Comparison of ENCODE assay signal across 21 cellular contexts in genomic region chr10:103932996-103933395, GRCh38. TPM values are rescaled to one million over a fixed set of nuclear protein-coding genes. Genes with fewer than 3 reads are reported as not detected.
A peak's percentile ranks its signal among the peaks of the same experiment; 100 is the strongest.
DNase-seq lines count a peak whose midpoint lies in the region; ATAC-seq, FAIRE-seq and TF ChIP-seq lines count a peak whose summit lies in the region.
"Had no signal": no experiment of that assay in that cellular context is flagged by ENCODE, and none has a peak within 500 bp of the region (broad histone marks: within the 10 kb centered on the region; RNA-seq: fewer than 3 reads in every experiment).

No MANE protein-coding gene starts in this region.

- CTCF ChIA-PET in HepG2 (lab: Yijun Ruan, JAX; ENCODE audit: low intra/inter-chr PET ratio, low total read pairs): no interaction called here

- H3K27me3 ChIP-seq in HepG2 (ENCODE audit: control insufficient read depth in 1 of 2, insufficient read depth in 2 of 2, low read length in 2 of 2): no peaks in the 10 kb centered on the region; a peak in 1 of 5 replicates
- H3K27me3 ChIP-seq in right lobe of liver: no peaks in the 10 kb centered on the region
- H3K27me3 ChIP-seq in upper lobe of right lung: no peaks in the 10 kb centered on the region
- H3K27me3 ChIP-seq: SJSA1 had no signal

- H2AFZ ChIP-seq in HepG2 (ENCODE audit: low read length): no peak overlapping the region

- no peak overlapping the region for H3K9ac ChIP-seq in HepG2 (ENCODE audit: insufficient read depth, low read depth, low read length)

- POLR2A ChIA-PET in HepG2 (lab: Yijun Ruan, JAX): no interaction called here

- no peak for TF ChIP-seq RAD21 in HepG2 (CRISPR knock-in tag; IDR thresholded peaks at IDR 0.05)

- H3K4me3 ChIP-seq in HepG2 (replicated peaks in 1 of 3; ENCODE audit: insufficient read depth in 1 of 3, low read depth in 2 of 3, low read length in 3 of 3): no peak overlapping the region
- no peak overlapping the region for H3K4me3 ChIP-seq in right lobe of liver
- no peak overlapping the region for H3K4me3 ChIP-seq in upper lobe of right lung
- H3K4me3 ChIP-seq: SJSA1 had no signal

- 43% methylated on average over 3 of the region's 3 CpGs for WGBS in HepG2 (ENCODE audit: low lambda C conversion rate)
- 71% methylated on average over 3 of the region's 3 CpGs for WGBS in right lobe of liver (ENCODE audit: insufficient coverage, low coverage, low lambda C conversion rate, missing lambda C conversion rate)

- in situ Hi-C loops in HepG2 (cut with HindIII; ENCODE audit: extremely low pct_ligation_motif_present, low pct_unique_long_range_greater_than_20kb): no loop called here

- TF ChIP-seq EP300 in HepG2 (IDR thresholded peaks at IDR 0.05; ENCODE audit: low read depth in 2 of 2, low read length in 2 of 2) (no peak), HepG2 (CRISPR knock-in tag; IDR thresholded peaks at IDR 0.05; ENCODE audit: borderline replicate concordance) (no peak)

- no peak for TF ChIP-seq POLR2A in HepG2 (IDR thresholded peaks at IDR 0.05; ENCODE audit: insufficient read depth in 1 of 2, low read depth in 2 of 2, low read length in 2 of 2)
- no peak for TF ChIP-seq POLR2A in right lobe of liver (IDR thresholded peaks at IDR 0.05)
- TF ChIP-seq POLR2A in erythroblast (IDR thresholded peaks at IDR 0.05; ENCODE audit: low read length): no peak

- H4K20me1 ChIP-seq in HepG2 (ENCODE audit: insufficient read depth, low read length): no peaks in the 10 kb centered on the region

- intact Hi-C loops in HepG2 (cut with micrococcal nuclease; ENCODE audit: unreplicated experiment) (no loop called here), right lobe of liver (cut with DNase I) (no loop called here), upper lobe of right lung (cut with DNase I) (no loop called here)

- BruUV-seq in HepG2 (replicated peaks; lab: Mats Ljungman, UMichigan): no TSS peak

- H3K9me3 ChIP-seq in HepG2 (ENCODE audit: low read length) (no peaks in the 10 kb centered on the region), right lobe of liver (no peaks in the 10 kb centered on the region), upper lobe of right lung (no peaks in the 10 kb centered on the region)
- H3K9me3 ChIP-seq: SJSA1 had no signal

- DNase-seq in HepG2 (ENCODE audit: low spot score): no peak
- DNase-seq in right lobe of liver: no peak
- peak; percentile 7 for DNase-seq in NCI-H526 treated with DMSO at 0.1 percent for 48 hours (lab: John Stamatoyannopoulos, UW)
- DNase-seq in fibroblast of peridontal ligament (ENCODE audit: extremely low read depth): peak; percentile 40
- no peak for DNase-seq in upper lobe of right lung
- no peak for DNase-seq in RCC 7860 (ENCODE audit: low spot score)
- no peak for DNase-seq in erythroblast (lab: John Stamatoyannopoulos, UW)
- DNase-seq in stimulated activated CD4-positive, alpha-beta T cell treated with anti-CD3 and anti-CD28 coated beads, Interleukin-4, amount 100 ng/mL, for 24 hours: no peak
- DNase-seq: AML-193; Calu3; CD4-positive, CD25-positive, alpha-beta regulatory T cell; GF-D8; GOT3; KBM-7; NCI-H1930; NK-92 treated with Interleukin-12 subunit alpha and Interleukin-12 subunit beta, amount 100 ng/mL, for 24 hours; OCI-M1; SW 1271 had no signal

- TF ChIP-seq CTCF in HepG2 (CRISPR knock-in tag; IDR thresholded peaks at IDR 0.05) (no peak), right lobe of liver (IDR thresholded peaks at IDR 0.05) (no peak), upper lobe of right lung (IDR thresholded peaks at IDR 0.05) (no peak)

- H3K27ac ChIP-seq in HepG2 (ENCODE audit: extremely low read length, insufficient read depth, low read length) (no peak overlapping the region), right lobe of liver (no peak overlapping the region), upper lobe of right lung (no peak overlapping the region)
- H3K27ac ChIP-seq: HL-60, SJSA1 had no signal

- FAIRE-seq in HepG2 (lab: Jason Lieb, UNC) (no peak), RCC 7860 (lab: Jason Lieb, UNC) (no peak)
- FAIRE-seq: A204.1 had no signal

- no peaks in the 10 kb centered on the region for H3K79me2 ChIP-seq in HepG2 (ENCODE audit: insufficient read depth, low read length)

- H3K4me1 ChIP-seq in HepG2 (ENCODE audit: insufficient read depth, low read length) (peaks cover 13% of the 10 kb centered on the region), right lobe of liver (no peaks in the 10 kb centered on the region), upper lobe of right lung (no peaks in the 10 kb centered on the region)
- H3K4me1 ChIP-seq: SJSA1 had no signal

- H3K4me2 ChIP-seq in HepG2 (ENCODE audit: low read depth, low read length): no peak overlapping the region

- H3K36me3 ChIP-seq in HepG2 (replicated peaks in 1 of 2; ENCODE audit: control insufficient read depth in 1 of 2, insufficient read depth in 2 of 2, low read length in 2 of 2) (no peaks in the 10 kb centered on the region), right lobe of liver (no peaks in the 10 kb centered on the region), upper lobe of right lung (no peaks in the 10 kb centered on the region)
- H3K36me3 ChIP-seq: SJSA1 had no signal

- ATAC-seq in HepG2 (0 out of 3 replicates have a peak, but pooled peaks have one; percentile 31), right lobe of liver (no peak), upper lobe of right lung (peak; percentile 27)

TF ChIP-seq in HepG2, 621 proteins besides CTCF, POLR2A, EP300 and RAD21 (continues in another document):
- TF ChIP-seq POLR2AphosphoS5 (IDR thresholded peaks at IDR 0.05; ENCODE audit: low read depth, low read length) (no peak), MTA1 (CRISPR knock-in tag; IDR thresholded peaks at IDR 0.05; ENCODE audit: borderline replicate concordance) (no peak), MYNN (CRISPR knock-in tag; IDR thresholded peaks at IDR 0.05; ENCODE audit: low read depth) (no peak)

RNA-seq across cellular contexts. Expression of gene STN1, which starts 15.0 kb away (rescaled TPM):
- 22.7 and 27.7 TPM in 2 replicates for total RNA-seq in HepG2 (2016; rRNA removed; fragmentation: Illumina TruSeq; extraction: Trizol)
- 24.8 and 40.6 TPM in 2 replicates for total RNA-seq in HepG2 (2016; cell fraction: cytosol; rRNA removed; fragmentation: Illumina TruSeq; extraction: Trizol; ENCODE audit: low read depth)
- total RNA-seq in HepG2 (2016; cell fraction: insoluble cytoplasmic fraction; rRNA removed; fragmentation: Illumina TruSeq; extraction: Trizol): 23.6 and 24.6 TPM in 2 replicates
- 43.8 and 49.6 TPM in 2 replicates for total RNA-seq in HepG2 (2016; cell fraction: membrane; rRNA removed; fragmentation: Illumina TruSeq; extraction: Trizol)
- 10.8 and 12.6 TPM in 2 replicates for total RNA-seq in HepG2 (2016; cell fraction: nucleus; rRNA removed; fragmentation: Illumina TruSeq; extraction: Trizol)
- polyA plus RNA-seq in HepG2 (2011; rRNA removed): 17.6 and 19.9 TPM in 2 replicates
- 15.3 and 18.7 TPM in 2 replicates for polyA plus RNA-seq in HepG2 (2011; cell fraction: cytosol; rRNA removed)
- polyA plus RNA-seq in HepG2 (2011; cell fraction: nucleus; rRNA removed): 7.9 and 9.7 TPM in 2 replicates
- 14.9 and 15.6 TPM in 2 replicates for polyA plus RNA-seq in HepG2 (2012)
- polyA plus RNA-seq in HepG2 (2016; cell fraction: cytosol; fragmentation: Illumina TruSeq; extraction: Trizol; ENCODE audit: low read depth): 29.4 and 42.1 TPM in 2 replicates
- polyA plus RNA-seq in HepG2 (2016; cell fraction: insoluble cytoplasmic fraction; fragmentation: Illumina TruSeq; extraction: Trizol; ENCODE audit: low read depth): 21.3 and 22.4 TPM in 2 replicates
- polyA plus RNA-seq in HepG2 (2016; cell fraction: membrane; fragmentation: Illumina TruSeq; extraction: Trizol; ENCODE audit: low read depth): 32.1 and 40.0 TPM in 2 replicates
- polyA plus RNA-seq in HepG2 (2016; cell fraction: nucleus; fragmentation: Illumina TruSeq; extraction: Trizol; ENCODE audit: insufficient read depth, low read depth): 10.7 and 14.3 TPM in 2 replicates
- polyA minus RNA-seq in HepG2 (2011; rRNA and poly(A)+ RNA removed; ENCODE audit: low replicate concordance): 5.9 and 12.3 TPM in 2 replicates
- polyA minus RNA-seq in HepG2 (2011; cell fraction: cytosol; rRNA and poly(A)+ RNA removed): 6.5 and 7.4 TPM in 2 replicates
- polyA minus RNA-seq in HepG2 (2011; cell fraction: nucleus; rRNA and poly(A)+ RNA removed): 9.8 and 14.5 TPM in 2 replicates
- total RNA-seq in right lobe of liver: 10 to 100 TPM in 2 of 6 experiments, 1 to 10 TPM in 4; 6.1 to 13.3 (median 6.6) TPM
- 42.3 TPM for total RNA-seq in upper lobe of right lung

RNA-seq across cellular contexts. Expression of gene SLK, which starts 33.9 kb away (rescaled TPM):
- total RNA-seq in HepG2 (2016; rRNA removed; fragmentation: Illumina TruSeq; extraction: Trizol): 22.8 and 35.0 TPM in 2 replicates
- total RNA-seq in HepG2 (2016; cell fraction: cytosol; rRNA removed; fragmentation: Illumina TruSeq; extraction: Trizol; ENCODE audit: low read depth): 8.1 and 9.1 TPM in 2 replicates
- total RNA-seq in HepG2 (2016; cell fraction: insoluble cytoplasmic fraction; rRNA removed; fragmentation: Illumina TruSeq; extraction: Trizol): 21.6 and 34.9 TPM in 2 replicates
- total RNA-seq in HepG2 (2016; cell fraction: membrane; rRNA removed; fragmentation: Illumina TruSeq; extraction: Trizol): 6.4 and 7.4 TPM in 2 replicates
- 17.5 and 20.8 TPM in 2 replicates for total RNA-seq in HepG2 (2016; cell fraction: nucleus; rRNA removed; fragmentation: Illumina TruSeq; extraction: Trizol)
- 3.4 and 3.7 TPM in 2 replicates for polyA plus RNA-seq in HepG2 (2011; rRNA removed)
- polyA plus RNA-seq in HepG2 (2011; cell fraction: cytosol; rRNA removed): 1.5 and 2.6 TPM in 2 replicates
- polyA plus RNA-seq in HepG2 (2011; cell fraction: nucleus; rRNA removed): 2.7 and 3.1 TPM in 2 replicates
- 10.9 and 14.4 TPM in 2 replicates for polyA plus RNA-seq in HepG2 (2012)
- 0.28 and 0.47 TPM in 2 replicates for polyA plus RNA-seq in HepG2 (2016; cell fraction: cytosol; fragmentation: Illumina TruSeq; extraction: Trizol; ENCODE audit: low read depth)
- 19.7 and 21.4 TPM in 2 replicates for polyA plus RNA-seq in HepG2 (2016; cell fraction: insoluble cytoplasmic fraction; fragmentation: Illumina TruSeq; extraction: Trizol; ENCODE audit: low read depth)
- polyA plus RNA-seq in HepG2 (2016; cell fraction: membrane; fragmentation: Illumina TruSeq; extraction: Trizol; ENCODE audit: low read depth): 1.7 and 2.0 TPM in 2 replicates
- polyA plus RNA-seq in HepG2 (2016; cell fraction: nucleus; fragmentation: Illumina TruSeq; extraction: Trizol; ENCODE audit: insufficient read depth, low read depth): 12.7 and 13.6 TPM in 2 replicates
- polyA minus RNA-seq in HepG2 (2011; rRNA and poly(A)+ RNA removed; ENCODE audit: low replicate concordance): 2.8 and 10.1 TPM in 2 replicates
- polyA minus RNA-seq in HepG2 (2011; cell fraction: cytosol; rRNA and poly(A)+ RNA removed): 10.0 and 12.9 TPM in 2 replicates
- 17.9 and 21.1 TPM in 2 replicates for polyA minus RNA-seq in HepG2 (2011; cell fraction: nucleus; rRNA and poly(A)+ RNA removed)
- 10 to 100 TPM in 5 of 6 experiments, 1 to 10 TPM in 1; 7.9 to 16.3 (median 13.0) TPM for total RNA-seq in right lobe of liver
- total RNA-seq in upper lobe of right lung: 46.7 TPM

Comparison
In these comparisons a context has a peak if more than half of its experiments do, and no peak if none do; other contexts are left out.
1. ATAC-seq: peak in HepG2 (single experiment) and upper lobe of right lung (single experiment); none in right lobe of liver (0 of 4).
2. DNase-seq: peak in NCI-H526 treated with DMSO at 0.1 percent for 48 hours (single experiment) and fibroblast of peridontal ligament (single experiment); none in HepG2 (single experiment), right lobe of liver (0 of 3), upper lobe of right lung (single experiment), RCC 7860 (single experiment), erythroblast (0 of 2) and stimulated activated CD4-positive, alpha-beta T cell treated with anti-CD3 and anti-CD28 coated beads, Interleukin-4, amount 100 ng/mL, for 24 hours (single experiment).